8 cellular contexts compared by ENCODE assay signal in genomic region chr18:59899298-59900221, GRCh38. TPM values are rescaled to one million over a fixed set of nuclear protein-coding genes. Genes with fewer than 3 reads are reported as not detected.
A peak's percentile ranks its signal among the peaks of the same experiment; 100 is the strongest.
DNase-seq lines count a peak whose midpoint lies in the region; TF ChIP-seq lines count a peak whose summit lies in the region.

Gene PMAIP1, plus strand, starts transcription at chr18:59899996. Its CDS starts 182 bp downstream, at chr18:59900178.

- 0 out of 2 replicates have a peak, but pooled peaks cover 2% of the 10 kb centered on the region for H3K9me3 ChIP-seq in HAP-1
- H3K9me3 ChIP-seq in MM.1S (replicated peaks; ENCODE audit: insufficient read depth, low read length): no peaks in the 10 kb centered on the region
- H3K9me3 ChIP-seq in neuron (ENCODE audit: low read length): peaks cover 6% of the 10 kb centered on the region
- no peaks in the 10 kb centered on the region for H3K9me3 ChIP-seq in subcutaneous abdominal adipose tissue (ENCODE audit: control insufficient read depth in 5 of 5, low read length in 5 of 5)

- H3K9ac ChIP-seq in MM.1S (ENCODE audit: low read length): peak within 1 kb of the TSS; percentile 64; the same call in 1 of the 2 replicates
- peak within 1 kb of the TSS in 3 of 5 donors; percentile 56 to 62 (median 61) for H3K9ac ChIP-seq in subcutaneous abdominal adipose tissue (ENCODE audit: low read length in 5 of 5)

- H3K9me2 ChIP-seq in MM.1S (replicated peaks; ENCODE audit: insufficient read depth, low read length): no peaks in the 10 kb centered on the region

- DNase-seq in ELR (ENCODE audit: low read depth): peak; percentile 95
- DNase-seq in HAP-1 (ENCODE audit: low spot score in 2 of 2): peak; percentile 79 to 92
- peak; percentile 79 for DNase-seq in MM.1S
- DNase-seq in SHP77 (lab: John Stamatoyannopoulos, UW): peak; percentile 91 to 92
- peak; percentile 85 for DNase-seq in activated T-helper 9 cell treated with anti-CD3 and anti-CD28 coated beads, Interleukin-2, amount 50 U/mL, for 16 hours (ENCODE audit: low read depth)
- peak; percentile 94 for DNase-seq in fibroblast of villous mesenchyme (ENCODE audit: low read depth)

- H3F3A ChIP-seq in MM.1S (ENCODE audit: insufficient read depth, low read length): no peaks in the 10 kb centered on the region

- H3K4me2 ChIP-seq in MM.1S (ENCODE audit: low read depth, low read length): peak within 1 kb of the TSS; percentile 89

- no peaks in the 10 kb centered on the region; the same call in 1 of the 2 replicates for H3K79me2 ChIP-seq in MM.1S (ENCODE audit: low read length)

- peak within 1 kb of the TSS; percentile 98 for H2AFZ ChIP-seq in MM.1S (ENCODE audit: low read length)
- peak within 1 kb of the TSS; percentile 68 for H2AFZ ChIP-seq in neuron (ENCODE audit: low read depth, low read length)

- TF ChIP-seq CTCF in MM.1S (IDR thresholded peaks at IDR 0.05; ENCODE audit: low read length) (no peak), fibroblast of villous mesenchyme (IDR thresholded peaks at IDR 0.05; ENCODE audit: insufficient read depth, low read depth, low read length) (no peak)

- H3K4me1 ChIP-seq in HAP-1 (peaks cover 18% of the 10 kb centered on the region), MM.1S (ENCODE audit: low read length) (0 out of 2 replicates have a peak, but pooled peaks cover 5% of the 10 kb centered on the region), neuron (ENCODE audit: insufficient read depth, low read length) (peaks cover 14% of the 10 kb centered on the region), subcutaneous abdominal adipose tissue (ENCODE audit: control insufficient read depth in 5 of 5, insufficient read depth in 5 of 5, low read length in 5 of 5) (peaks cover 0 to 27% (median 22%) of the 10 kb centered on the region in 5 donors)

- H3K36me3 ChIP-seq in HAP-1 (replicated peaks): peaks cover 12% of the 10 kb centered on the region
- H3K36me3 ChIP-seq in MM.1S (replicated peaks; ENCODE audit: insufficient read depth, low read length): no peaks in the 10 kb centered on the region
- peaks cover 9% of the 10 kb centered on the region for H3K36me3 ChIP-seq in neuron (ENCODE audit: insufficient read depth, low read length)
- no peaks in the 10 kb centered on the region for H3K36me3 ChIP-seq in subcutaneous abdominal adipose tissue (ENCODE audit: control insufficient read depth in 5 of 5, insufficient read depth in 5 of 5, low read length in 5 of 5)

- no peaks in the 10 kb centered on the region for H3K27me3 ChIP-seq in HAP-1 (ENCODE audit: low read depth)
- no peaks in the 10 kb centered on the region for H3K27me3 ChIP-seq in MM.1S (replicated peaks; ENCODE audit: insufficient read depth, low read length)
- H3K27me3 ChIP-seq in neuron (ENCODE audit: insufficient read depth, low read length): peaks cover 30% of the 10 kb centered on the region
- peaks cover 0 to 39% (median 8%) of the 10 kb centered on the region in 5 donors for H3K27me3 ChIP-seq in subcutaneous abdominal adipose tissue (ENCODE audit: control insufficient read depth in 5 of 5, insufficient read depth in 4 of 5, low read length in 5 of 5)

- H3K4me3 ChIP-seq in HAP-1 (peak within 1 kb of the TSS; percentile 72), MM.1S (ENCODE audit: low read length) (peak within 1 kb of the TSS; percentile 73), fibroblast of villous mesenchyme (ENCODE audit: low read depth, low read length) (peak within 1 kb of the TSS; percentile 80), neuron (ENCODE audit: low read length) (peak within 1 kb of the TSS; percentile 67), subcutaneous abdominal adipose tissue (ENCODE audit: low read depth in 1 of 5, low read length in 5 of 5) (peak within 1 kb of the TSS; percentile 61 to 79 (median 73))

- no peaks in the 10 kb centered on the region for H4K20me1 ChIP-seq in MM.1S (ENCODE audit: insufficient read depth, low read length)

- peak within 1 kb of the TSS; percentile 16; the same call in 1 of the 2 replicates for H3K27ac ChIP-seq in MM.1S (ENCODE audit: low read length)
- peak within 1 kb of the TSS; percentile 21 for H3K27ac ChIP-seq in subcutaneous abdominal adipose tissue (ENCODE audit: low read depth, low read length)

- in situ Hi-C loops in HAP-1 (cut with MboI; ENCODE audit: low sequenced_read_pairs): no loop called here

RNA-seq across cellular contexts. Expression of gene PMAIP1, which starts in this region (rescaled TPM):
- 25.4 and 25.5 TPM in 2 replicates for total RNA-seq in fibroblast of villous mesenchyme

Comparison
In these comparisons a context has a peak if more than half of its experiments do, and no peak if none do; other contexts are left out.
1. Peak in every context shown above with its lines: DNase-seq, H3K4me3 ChIP-seq and H3K27ac ChIP-seq.